ENCODE assay signal across 12 cellular contexts in the genomic region with DNA sequence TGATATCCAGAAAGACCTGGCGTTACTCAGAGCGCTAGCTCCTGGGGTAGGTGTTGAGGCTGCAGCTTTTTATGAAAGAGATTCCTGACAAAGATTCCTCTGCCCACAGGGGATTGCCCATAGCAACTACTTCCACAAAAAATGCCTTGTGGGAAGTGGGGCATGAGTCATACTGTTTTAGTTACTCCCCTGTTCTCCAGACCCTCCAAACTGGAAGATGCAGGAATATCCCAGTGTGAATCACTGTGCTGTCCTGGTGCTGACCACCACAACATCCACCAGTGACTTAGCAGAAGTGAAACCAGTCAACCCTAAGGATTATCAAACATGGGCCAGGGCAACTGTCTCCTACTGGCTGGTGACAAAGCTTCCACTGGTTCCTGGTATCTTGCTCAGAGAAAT.
DNase-seq lines count a peak whose midpoint lies in the region; ATAC-seq and TF ChIP-seq lines count a peak whose summit lies in the region.
"Had no signal": no experiment of that assay in that cellular context is flagged by ENCODE, and none has a peak within 500 bp of the region (broad histone marks: within the 10 kb centered on the region; RNA-seq: fewer than 3 reads in every experiment).

No MANE protein-coding gene starts in this region.

- no peaks in the 10 kb centered on the region for H3K9me3 ChIP-seq in Panc1 (ENCODE audit: control insufficient read depth, insufficient read depth, low read depth, low read length)
- no peaks in the 10 kb centered on the region for H3K9me3 ChIP-seq in endodermal cell (ENCODE audit: control insufficient read depth, low read length)
- H3K9me3 ChIP-seq: upper lobe of right lung had no signal

- ATAC-seq in Panc1 (peak; percentile 63; the same call in 1 of the 2 replicates), HG03097 (IDR thresholded peaks at IDR 0.05; ENCODE audit: low FRiP score, unreplicated experiment) (no peak), GM18870 (IDR thresholded peaks at IDR 0.05; ENCODE audit: unreplicated experiment) (no peak)
- ATAC-seq: natural killer cell treated with Interleukin-12 subunit alpha and Interleukin-12 subunit beta and Interleukin-15 and Interleukin-18, amount 100 ng/mL, for 72 hours; upper lobe of right lung had no signal

- H3K4me1 ChIP-seq in Panc1 (ENCODE audit: control insufficient read depth, insufficient read depth, low read length) (peaks cover 7% of the 10 kb centered on the region; the same call in 1 of the 2 replicates), endodermal cell (ENCODE audit: control insufficient read depth, insufficient read depth, low read length) (peaks cover 66% of the 10 kb centered on the region)
- H3K4me1 ChIP-seq: upper lobe of right lung had no signal

- intact Hi-C loops in Panc1 (cut with micrococcal nuclease; ENCODE audit: unreplicated experiment) = no loop called here

- no peak for TF ChIP-seq CTCF in Panc1 (IDR thresholded peaks at IDR 0.05)
- no peak for TF ChIP-seq CTCF in endodermal cell (conservative IDR thresholded peaks at IDR 0.05)
- no peak for TF ChIP-seq CTCF in GM20000 (IDR thresholded peaks at IDR 0.05; ENCODE audit: extremely low read depth, missing control alignments)

- H3K36me3 ChIP-seq in Panc1 (ENCODE audit: control insufficient read depth, insufficient read depth, low read length) (no peaks in the 10 kb centered on the region), endodermal cell (ENCODE audit: control insufficient read depth, insufficient read depth, low read length) (peaks cover 81% of the 10 kb centered on the region)
- H3K36me3 ChIP-seq: upper lobe of right lung had no signal

- no peaks in the 10 kb centered on the region for H3K9me3 Mint-ChIP-seq in endodermal cell

- 62 to 72% methylated on average over 2 of the region's 2 CpGs for WGBS in endodermal cell (ENCODE audit: insufficient coverage in 1 of 2, insufficient read length in 1 of 2), 2 experiments

- peaks cover 26% of the 10 kb centered on the region for H3K36me3 Mint-ChIP-seq in endodermal cell (ENCODE audit: low read depth)
- H3K36me3 Mint-ChIP-seq: natural killer cell treated with Interleukin-12 subunit alpha and Interleukin-12 subunit beta and Interleukin-15 and Interleukin-18, amount 100 ng/mL, for 72 hours had no signal

- no peak overlapping the region for H3K27ac ChIP-seq in Panc1 (ENCODE audit: low read length)
- peak overlapping the region; percentile 79 for H3K27ac ChIP-seq in endodermal cell (ENCODE audit: low read depth, low read length)
- H3K27ac ChIP-seq: upper lobe of right lung had no signal

- no peaks in the 10 kb centered on the region for H3K27me3 Mint-ChIP-seq in endodermal cell (ENCODE audit: insufficient read depth)
- H3K27me3 Mint-ChIP-seq: natural killer cell treated with Interleukin-12 subunit alpha and Interleukin-12 subunit beta and Interleukin-15 and Interleukin-18, amount 100 ng/mL, for 72 hours had no signal

- H3K27me3 ChIP-seq in Panc1 (ENCODE audit: control insufficient read depth, insufficient read depth, low read length) = no peaks in the 10 kb centered on the region
- H3K27me3 ChIP-seq in endodermal cell (ENCODE audit: control insufficient read depth, insufficient read depth, low read length, poor library complexity, severe bottlenecking) = no peaks in the 10 kb centered on the region
- H3K27me3 ChIP-seq: upper lobe of right lung had no signal

- no peak overlapping the region for H3K9ac ChIP-seq in endodermal cell (ENCODE audit: extremely low read depth, low read length, poor library complexity, severe bottlenecking)

- in situ Hi-C loops in Panc1 (cut with HindIII; ENCODE audit: low pct_unique_long_range_greater_than_20kb, low sequenced_read_pairs) = no loop called here

- no peak overlapping the region for H3K4me3 ChIP-seq in Panc1 (ENCODE audit: low read depth in 2 of 2, low read length in 2 of 2)
- no peak overlapping the region for H3K4me3 ChIP-seq in endodermal cell (ENCODE audit: low read length)
- H3K4me3 ChIP-seq: upper lobe of right lung had no signal

- peaks cover 88% of the 10 kb centered on the region for H3K4me1 Mint-ChIP-seq in endodermal cell

- DNase-seq in EH (ENCODE audit: low read depth) = peak; percentile 97
- DNase-seq in Panc1 (ENCODE audit: low read depth, low spot score) = no peak
- DNase-seq in endodermal cell = peak; percentile 69
- peak; percentile 91 for DNase-seq in non-pigmented ciliary epithelial cell (ENCODE audit: low read depth)
- no peak for DNase-seq in NCI-H1092 (lab: John Stamatoyannopoulos, UW)
- DNase-seq in GM20000 (ENCODE audit: low spot score) = no peak
- DNase-seq: activated CD4-positive, alpha-beta T cell treated with anti-CD3 and anti-CD28 coated beads for 48 hours; stimulated activated CD4-positive, alpha-beta T cell treated with anti-CD3 and anti-CD28 coated beads, Interleukin-4, amount 100 ng/mL, for 4 hours; upper lobe of right lung had no signal

- peak overlapping the region; percentile 88 for H3K27ac Mint-ChIP-seq in endodermal cell
- H3K27ac Mint-ChIP-seq: natural killer cell treated with Interleukin-12 subunit alpha and Interleukin-12 subunit beta and Interleukin-15 and Interleukin-18, amount 100 ng/mL, for 72 hours had no signal

- CTCF ChIA-PET in Panc1 (lab: Charles Lee) = no interaction called here

- no TSS peak for BruUV-seq in Panc1 (replicated peaks; lab: Mats Ljungman, UMichigan)

- no peak overlapping the region for H3K4me3 Mint-ChIP-seq in endodermal cell
- H3K4me3 Mint-ChIP-seq: natural killer cell treated with Interleukin-12 subunit alpha and Interleukin-12 subunit beta and Interleukin-15 and Interleukin-18, amount 100 ng/mL, for 72 hours had no signal

- POLR2A ChIA-PET in Panc1 (lab: Charles Lee) = interaction anchor here (0.6 kb wide), 1 partner anchor 143 kb away, joined by 3 read pairs; no protein-coding TSS in a partner anchor

Comparison
In these comparisons a context has a peak if more than half of its experiments do, and no peak if none do; other contexts are left out.
1. DNase-seq: peak in EH (single experiment), endodermal cell (single experiment) and non-pigmented ciliary epithelial cell (single experiment); none in Panc1 (single experiment), NCI-H1092 (single experiment) and GM20000 (single experiment).